In the genomic region with DNA sequence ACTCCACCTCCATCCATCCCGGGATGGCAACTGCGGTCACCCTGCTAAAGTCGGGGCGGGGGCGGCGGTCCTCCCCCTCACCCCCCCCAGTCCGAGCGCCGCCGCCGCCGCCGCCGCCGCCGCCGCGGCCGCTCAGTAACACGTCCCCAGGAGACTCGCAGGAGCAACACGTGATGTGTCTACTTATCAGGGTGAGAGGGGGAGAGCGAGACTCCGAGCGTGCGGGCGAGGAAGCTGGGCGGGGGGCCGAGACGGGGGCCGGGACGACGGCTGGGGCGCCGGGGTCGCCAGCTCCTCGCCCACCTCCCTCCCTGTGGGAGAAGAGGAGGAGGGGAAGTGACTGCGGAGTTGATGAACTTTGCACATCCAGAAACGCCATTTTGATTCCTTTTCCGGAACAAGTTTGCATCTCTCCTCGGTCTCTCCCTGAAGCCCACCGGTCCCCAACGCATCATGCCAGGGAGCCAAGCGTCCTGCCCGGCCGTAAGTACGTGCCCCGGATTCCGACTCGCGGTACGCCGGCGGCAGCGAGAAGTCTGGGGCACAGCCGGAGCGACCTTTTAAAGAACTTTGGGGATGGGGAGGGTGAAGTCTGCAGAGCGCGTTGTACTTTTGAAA, we compare ENCODE assay signal across 1 cellular context.
TF ChIP-seq lines count a peak whose summit lies in the region.

A gene with protein sequence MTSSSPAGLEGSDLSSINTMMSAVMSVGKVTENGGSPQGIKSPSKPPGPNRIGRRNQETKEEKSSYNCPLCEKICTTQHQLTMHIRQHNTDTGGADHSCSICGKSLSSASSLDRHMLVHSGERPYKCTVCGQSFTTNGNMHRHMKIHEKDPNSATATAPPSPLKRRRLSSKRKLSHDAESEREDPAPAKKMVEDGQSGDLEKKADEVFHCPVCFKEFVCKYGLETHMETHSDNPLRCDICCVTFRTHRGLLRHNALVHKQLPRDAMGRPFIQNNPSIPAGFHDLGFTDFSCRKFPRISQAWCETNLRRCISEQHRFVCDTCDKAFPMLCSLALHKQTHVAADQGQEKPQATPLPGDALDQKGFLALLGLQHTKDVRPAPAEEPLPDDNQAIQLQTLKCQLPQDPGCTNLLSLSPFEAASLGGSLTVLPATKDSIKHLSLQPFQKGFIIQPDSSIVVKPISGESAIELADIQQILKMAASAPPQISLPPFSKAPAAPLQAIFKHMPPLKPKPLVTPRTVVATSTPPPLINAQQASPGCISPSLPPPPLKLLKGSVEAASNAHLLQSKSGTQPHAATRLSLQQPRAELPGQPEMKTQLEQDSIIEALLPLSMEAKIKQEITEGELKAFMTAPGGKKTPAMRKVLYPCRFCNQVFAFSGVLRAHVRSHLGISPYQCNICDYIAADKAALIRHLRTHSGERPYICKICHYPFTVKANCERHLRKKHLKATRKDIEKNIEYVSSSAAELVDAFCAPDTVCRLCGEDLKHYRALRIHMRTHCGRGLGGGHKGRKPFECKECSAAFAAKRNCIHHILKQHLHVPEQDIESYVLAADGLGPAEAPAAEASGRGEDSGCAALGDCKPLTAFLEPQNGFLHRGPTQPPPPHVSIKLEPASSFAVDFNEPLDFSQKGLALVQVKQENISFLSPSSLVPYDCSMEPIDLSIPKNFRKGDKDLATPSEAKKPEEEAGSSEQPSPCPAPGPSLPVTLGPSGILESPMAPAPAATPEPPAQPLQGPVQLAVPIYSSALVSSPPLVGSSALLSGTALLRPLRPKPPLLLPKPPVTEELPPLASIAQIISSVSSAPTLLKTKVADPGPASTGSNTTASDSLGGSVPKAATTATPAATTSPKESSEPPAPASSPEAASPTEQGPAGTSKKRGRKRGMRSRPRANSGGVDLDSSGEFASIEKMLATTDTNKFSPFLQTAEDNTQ (N-terminal part only) (plus strand): TSS at position 384 of the 618 bp plus-strand sequence. CDS start 73,951 bp downstream, outside the sequence.

TF ChIP-seq in HepG2, 621 proteins besides CTCF, POLR2A, EP300 and RAD21 (continued from another document and continues in another):
- TF ChIP-seq, protein P1, sequence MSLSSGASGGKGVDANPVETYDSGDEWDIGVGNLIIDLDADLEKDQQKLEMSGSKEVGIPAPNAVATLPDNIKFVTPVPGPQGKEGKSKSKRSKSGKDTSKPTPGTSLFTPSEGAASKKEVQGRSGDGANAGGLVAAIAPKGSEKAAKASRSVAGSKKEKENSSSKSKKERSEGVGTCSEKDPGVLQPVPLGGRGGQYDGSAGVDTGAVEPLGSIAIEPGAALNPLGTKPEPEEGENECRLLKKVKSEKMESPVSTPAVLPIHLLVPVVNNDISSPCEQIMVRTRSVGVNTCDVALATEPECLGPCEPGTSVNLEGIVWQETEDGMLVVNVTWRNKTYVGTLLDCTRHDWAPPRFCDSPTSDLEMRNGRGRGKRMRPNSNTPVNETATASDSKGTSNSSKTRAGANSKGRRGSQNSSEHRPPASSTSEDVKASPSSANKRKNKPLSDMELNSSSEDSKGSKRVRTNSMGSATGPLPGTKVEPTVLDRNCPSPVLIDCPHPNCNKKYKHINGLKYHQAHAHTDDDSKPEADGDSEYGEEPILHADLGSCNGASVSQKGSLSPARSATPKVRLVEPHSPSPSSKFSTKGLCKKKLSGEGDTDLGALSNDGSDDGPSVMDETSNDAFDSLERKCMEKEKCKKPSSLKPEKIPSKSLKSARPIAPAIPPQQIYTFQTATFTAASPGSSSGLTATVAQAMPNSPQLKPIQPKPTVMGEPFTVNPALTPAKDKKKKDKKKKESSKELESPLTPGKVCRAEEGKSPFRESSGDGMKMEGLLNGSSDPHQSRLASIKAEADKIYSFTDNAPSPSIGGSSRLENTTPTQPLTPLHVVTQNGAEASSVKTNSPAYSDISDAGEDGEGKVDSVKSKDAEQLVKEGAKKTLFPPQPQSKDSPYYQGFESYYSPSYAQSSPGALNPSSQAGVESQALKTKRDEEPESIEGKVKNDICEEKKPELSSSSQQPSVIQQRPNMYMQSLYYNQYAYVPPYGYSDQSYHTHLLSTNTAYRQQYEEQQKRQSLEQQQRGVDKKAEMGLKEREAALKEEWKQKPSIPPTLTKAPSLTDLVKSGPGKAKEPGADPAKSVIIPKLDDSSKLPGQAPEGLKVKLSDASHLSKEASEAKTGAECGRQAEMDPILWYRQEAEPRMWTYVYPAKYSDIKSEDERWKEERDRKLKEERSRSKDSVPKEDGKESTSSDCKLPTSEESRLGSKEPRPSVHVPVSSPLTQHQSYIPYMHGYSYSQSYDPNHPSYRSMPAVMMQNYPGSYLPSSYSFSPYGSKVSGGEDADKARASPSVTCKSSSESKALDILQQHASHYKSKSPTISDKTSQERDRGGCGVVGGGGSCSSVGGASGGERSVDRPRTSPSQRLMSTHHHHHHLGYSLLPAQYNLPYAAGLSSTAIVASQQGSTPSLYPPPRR (CRISPR knock-in tag; IDR thresholded peaks at IDR 0.05; ENCODE audit: borderline replicate concordance): no peak
- TF ChIP-seq, protein P2, sequence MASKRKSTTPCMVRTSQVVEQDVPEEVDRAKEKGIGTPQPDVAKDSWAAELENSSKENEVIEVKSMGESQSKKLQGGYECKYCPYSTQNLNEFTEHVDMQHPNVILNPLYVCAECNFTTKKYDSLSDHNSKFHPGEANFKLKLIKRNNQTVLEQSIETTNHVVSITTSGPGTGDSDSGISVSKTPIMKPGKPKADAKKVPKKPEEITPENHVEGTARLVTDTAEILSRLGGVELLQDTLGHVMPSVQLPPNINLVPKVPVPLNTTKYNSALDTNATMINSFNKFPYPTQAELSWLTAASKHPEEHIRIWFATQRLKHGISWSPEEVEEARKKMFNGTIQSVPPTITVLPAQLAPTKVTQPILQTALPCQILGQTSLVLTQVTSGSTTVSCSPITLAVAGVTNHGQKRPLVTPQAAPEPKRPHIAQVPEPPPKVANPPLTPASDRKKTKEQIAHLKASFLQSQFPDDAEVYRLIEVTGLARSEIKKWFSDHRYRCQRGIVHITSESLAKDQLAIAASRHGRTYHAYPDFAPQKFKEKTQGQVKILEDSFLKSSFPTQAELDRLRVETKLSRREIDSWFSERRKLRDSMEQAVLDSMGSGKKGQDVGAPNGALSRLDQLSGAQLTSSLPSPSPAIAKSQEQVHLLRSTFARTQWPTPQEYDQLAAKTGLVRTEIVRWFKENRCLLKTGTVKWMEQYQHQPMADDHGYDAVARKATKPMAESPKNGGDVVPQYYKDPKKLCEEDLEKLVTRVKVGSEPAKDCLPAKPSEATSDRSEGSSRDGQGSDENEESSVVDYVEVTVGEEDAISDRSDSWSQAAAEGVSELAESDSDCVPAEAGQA (IDR thresholded peaks at IDR 0.05; ENCODE audit: low read depth): peak; percentile 53; the same call in 1 of the 2 replicates
- TF ChIP-seq, protein P2 (CRISPR knock-in tag; IDR thresholded peaks at IDR 0.05; ENCODE audit: borderline replicate concordance): no peak
- TF ChIP-seq KMT2A (CRISPR knock-in tag; IDR thresholded peaks at IDR 0.05): peak; percentile 80
- no peak for TF ChIP-seq ZNF737 (CRISPR knock-in tag; IDR thresholded peaks at IDR 0.05; ENCODE audit: borderline replicate concordance)
- TF ChIP-seq PITX1 (CRISPR knock-in tag; IDR thresholded peaks at IDR 0.05): no peak
- TF ChIP-seq, protein P3, sequence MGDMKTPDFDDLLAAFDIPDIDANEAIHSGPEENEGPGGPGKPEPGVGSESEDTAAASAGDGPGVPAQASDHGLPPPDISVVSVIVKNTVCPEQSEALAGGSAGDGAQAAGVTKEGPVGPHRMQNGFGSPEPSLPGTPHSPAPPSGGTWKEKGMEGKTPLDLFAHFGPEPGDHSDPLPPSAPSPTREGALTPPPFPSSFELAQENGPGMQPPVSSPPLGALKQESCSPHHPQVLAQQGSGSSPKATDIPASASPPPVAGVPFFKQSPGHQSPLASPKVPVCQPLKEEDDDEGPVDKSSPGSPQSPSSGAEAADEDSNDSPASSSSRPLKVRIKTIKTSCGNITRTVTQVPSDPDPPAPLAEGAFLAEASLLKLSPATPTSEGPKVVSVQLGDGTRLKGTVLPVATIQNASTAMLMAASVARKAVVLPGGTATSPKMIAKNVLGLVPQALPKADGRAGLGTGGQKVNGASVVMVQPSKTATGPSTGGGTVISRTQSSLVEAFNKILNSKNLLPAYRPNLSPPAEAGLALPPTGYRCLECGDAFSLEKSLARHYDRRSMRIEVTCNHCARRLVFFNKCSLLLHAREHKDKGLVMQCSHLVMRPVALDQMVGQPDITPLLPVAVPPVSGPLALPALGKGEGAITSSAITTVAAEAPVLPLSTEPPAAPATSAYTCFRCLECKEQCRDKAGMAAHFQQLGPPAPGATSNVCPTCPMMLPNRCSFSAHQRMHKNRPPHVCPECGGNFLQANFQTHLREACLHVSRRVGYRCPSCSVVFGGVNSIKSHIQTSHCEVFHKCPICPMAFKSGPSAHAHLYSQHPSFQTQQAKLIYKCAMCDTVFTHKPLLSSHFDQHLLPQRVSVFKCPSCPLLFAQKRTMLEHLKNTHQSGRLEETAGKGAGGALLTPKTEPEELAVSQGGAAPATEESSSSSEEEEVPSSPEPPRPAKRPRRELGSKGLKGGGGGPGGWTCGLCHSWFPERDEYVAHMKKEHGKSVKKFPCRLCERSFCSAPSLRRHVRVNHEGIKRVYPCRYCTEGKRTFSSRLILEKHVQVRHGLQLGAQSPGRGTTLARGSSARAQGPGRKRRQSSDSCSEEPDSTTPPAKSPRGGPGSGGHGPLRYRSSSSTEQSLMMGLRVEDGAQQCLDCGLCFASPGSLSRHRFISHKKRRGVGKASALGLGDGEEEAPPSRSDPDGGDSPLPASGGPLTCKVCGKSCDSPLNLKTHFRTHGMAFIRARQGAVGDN (CRISPR knock-in tag; IDR thresholded peaks at IDR 0.05): 0 out of 2 replicates have a peak, but pooled peaks have one; percentile 25
- no peak for TF ChIP-seq EZH2 (conservative IDR thresholded peaks at IDR 0.05; ENCODE audit: low read depth, low read length)
- peak; percentile 17; the same call in 1 of the 2 replicates for TF ChIP-seq KMT2B (CRISPR knock-in tag; IDR thresholded peaks at IDR 0.05)
- no peak for TF ChIP-seq SPEN (CRISPR knock-in tag; IDR thresholded peaks at IDR 0.05; ENCODE audit: low read depth)
- TF ChIP-seq ISL2 (CRISPR knock-in tag; IDR thresholded peaks at IDR 0.05): no peak; the same call in 1 of the 2 replicates
- 0 out of 2 replicates have a peak, but pooled peaks have one; percentile 28 for TF ChIP-seq ZNF629 (CRISPR knock-in tag; conservative IDR thresholded peaks at IDR 0.05)
- TF ChIP-seq TEAD2 (CRISPR knock-in tag; IDR thresholded peaks at IDR 0.05): no peak
- TF ChIP-seq, protein P4, sequence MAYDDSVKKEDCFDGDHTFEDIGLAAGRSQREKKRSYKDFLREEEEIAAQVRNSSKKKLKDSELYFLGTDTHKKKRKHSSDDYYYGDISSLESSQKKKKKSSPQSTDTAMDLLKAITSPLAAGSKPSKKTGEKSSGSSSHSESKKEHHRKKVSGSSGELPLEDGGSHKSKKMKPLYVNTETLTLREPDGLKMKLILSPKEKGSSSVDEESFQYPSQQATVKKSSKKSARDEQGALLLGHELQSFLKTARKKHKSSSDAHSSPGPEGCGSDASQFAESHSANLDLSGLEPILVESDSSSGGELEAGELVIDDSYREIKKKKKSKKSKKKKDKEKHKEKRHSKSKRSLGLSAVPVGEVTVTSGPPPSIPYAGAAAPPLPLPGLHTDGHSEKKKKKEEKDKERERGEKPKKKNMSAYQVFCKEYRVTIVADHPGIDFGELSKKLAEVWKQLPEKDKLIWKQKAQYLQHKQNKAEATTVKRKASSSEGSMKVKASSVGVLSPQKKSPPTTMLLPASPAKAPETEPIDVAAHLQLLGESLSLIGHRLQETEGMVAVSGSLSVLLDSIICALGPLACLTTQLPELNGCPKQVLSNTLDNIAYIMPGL (CRISPR knock-in tag; IDR thresholded peaks at IDR 0.05; ENCODE audit: borderline replicate concordance in 1 of 2, low read depth in 1 of 2): peak in 1 of 2 experiments; percentile 45; a peak in 2 of 4 replicates
- TF ChIP-seq, protein P5, sequence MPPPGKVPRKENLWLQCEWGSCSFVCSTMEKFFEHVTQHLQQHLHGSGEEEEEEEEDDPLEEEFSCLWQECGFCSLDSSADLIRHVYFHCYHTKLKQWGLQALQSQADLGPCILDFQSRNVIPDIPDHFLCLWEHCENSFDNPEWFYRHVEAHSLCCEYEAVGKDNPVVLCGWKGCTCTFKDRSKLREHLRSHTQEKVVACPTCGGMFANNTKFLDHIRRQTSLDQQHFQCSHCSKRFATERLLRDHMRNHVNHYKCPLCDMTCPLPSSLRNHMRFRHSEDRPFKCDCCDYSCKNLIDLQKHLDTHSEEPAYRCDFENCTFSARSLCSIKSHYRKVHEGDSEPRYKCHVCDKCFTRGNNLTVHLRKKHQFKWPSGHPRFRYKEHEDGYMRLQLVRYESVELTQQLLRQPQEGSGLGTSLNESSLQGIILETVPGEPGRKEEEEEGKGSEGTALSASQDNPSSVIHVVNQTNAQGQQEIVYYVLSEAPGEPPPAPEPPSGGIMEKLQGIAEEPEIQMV (CRISPR knock-in tag; IDR thresholded peaks at IDR 0.05; ENCODE audit: low read depth): no peak; the same call in 1 of the 2 replicates
- TF ChIP-seq HOXA3 (CRISPR knock-in tag; IDR thresholded peaks at IDR 0.05): peak; percentile 79; the same call in 1 of the 2 replicates
- TF ChIP-seq, protein P6, sequence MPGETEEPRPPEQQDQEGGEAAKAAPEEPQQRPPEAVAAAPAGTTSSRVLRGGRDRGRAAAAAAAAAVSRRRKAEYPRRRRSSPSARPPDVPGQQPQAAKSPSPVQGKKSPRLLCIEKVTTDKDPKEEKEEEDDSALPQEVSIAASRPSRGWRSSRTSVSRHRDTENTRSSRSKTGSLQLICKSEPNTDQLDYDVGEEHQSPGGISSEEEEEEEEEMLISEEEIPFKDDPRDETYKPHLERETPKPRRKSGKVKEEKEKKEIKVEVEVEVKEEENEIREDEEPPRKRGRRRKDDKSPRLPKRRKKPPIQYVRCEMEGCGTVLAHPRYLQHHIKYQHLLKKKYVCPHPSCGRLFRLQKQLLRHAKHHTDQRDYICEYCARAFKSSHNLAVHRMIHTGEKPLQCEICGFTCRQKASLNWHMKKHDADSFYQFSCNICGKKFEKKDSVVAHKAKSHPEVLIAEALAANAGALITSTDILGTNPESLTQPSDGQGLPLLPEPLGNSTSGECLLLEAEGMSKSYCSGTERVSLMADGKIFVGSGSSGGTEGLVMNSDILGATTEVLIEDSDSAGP (CRISPR knock-in tag; IDR thresholded peaks at IDR 0.05; ENCODE audit: borderline replicate concordance): 0 out of 2 replicates have a peak, but pooled peaks have one; percentile 51
- TF ChIP-seq NCOA2 (CRISPR knock-in tag; IDR thresholded peaks at IDR 0.05): no peak
